Comparison of ENCODE assay signal across 23 cellular contexts in the genomic region with DNA sequence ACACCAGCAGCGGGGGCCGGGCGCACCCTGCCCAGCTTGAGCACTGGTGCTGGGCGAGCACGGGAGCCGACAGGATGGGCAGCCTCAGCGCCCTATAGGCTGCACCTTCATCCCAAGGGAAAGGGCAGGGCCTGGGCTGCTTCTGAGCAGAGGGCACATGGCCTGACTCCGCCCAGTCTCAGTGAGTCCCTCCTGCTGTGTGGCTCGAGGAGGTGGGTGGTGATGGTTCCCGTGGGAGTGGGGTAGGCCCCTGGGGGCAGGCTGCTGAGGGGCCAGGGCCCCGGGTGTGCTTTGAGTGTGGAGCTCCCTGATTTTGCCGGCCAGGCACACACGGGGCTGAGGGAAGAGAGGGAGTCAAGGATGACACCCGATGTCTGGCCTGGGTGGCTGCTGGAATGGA. TPM values are rescaled to one million over a fixed set of nuclear protein-coding genes. Genes with fewer than 3 reads are reported as not detected.
A peak's percentile ranks its signal among the peaks of the same experiment; 100 is the strongest.
DNase-seq lines count a peak whose midpoint lies in the region; ATAC-seq, FAIRE-seq and TF ChIP-seq lines count a peak whose summit lies in the region.
"Had no signal": no experiment of that assay in that cellular context is flagged by ENCODE, and none has a peak within 500 bp of the region (broad histone marks: within the 10 kb centered on the region; RNA-seq: fewer than 3 reads in every experiment).

No MANE protein-coding gene starts in this region.

- H3K4me1 ChIP-seq in HepG2 (ENCODE audit: insufficient read depth, low read length) (no peaks in the 10 kb centered on the region), right lobe of liver (peaks cover 0 to 65% (median 25%) of the 10 kb centered on the region in 4 donors)

- no peak overlapping the region for H3K9ac ChIP-seq in HepG2 (ENCODE audit: insufficient read depth, low read depth, low read length)

- H3K27ac ChIP-seq in HepG2 (ENCODE audit: extremely low read length, insufficient read depth, low read length) (no peak overlapping the region), right lobe of liver (peak overlapping the region in 1 of 3 donors; percentile 74)
- H3K27ac ChIP-seq: body of pancreas, ovary had no signal

- H2AFZ ChIP-seq in HepG2 (ENCODE audit: low read length), result no peak overlapping the region

- in situ Hi-C loops in HepG2 (cut with HindIII; ENCODE audit: extremely low pct_ligation_motif_present, low pct_unique_long_range_greater_than_20kb), result loop anchor here (5.0 to 10.0 kb wide), 2 partner anchors 59 to 63 kb away; a partner anchor contains a TSS

- peak; percentile 3; the same call in 2 of the 3 replicates for ATAC-seq in HepG2
- no peak for ATAC-seq in right lobe of liver
- ATAC-seq: body of pancreas; naive thymus-derived CD8-positive, alpha-beta T cell; stimulated activated naive CD8-positive, alpha-beta T cell treated with anti-CD3 and anti-CD28 coated beads, Interleukin-15, amount 100 ng/mL, for 72 hours had no signal

- CTCF ChIA-PET in HepG2 (lab: Yijun Ruan, JAX; ENCODE audit: low intra/inter-chr PET ratio, low total read pairs), result no interaction called here

- no peak for FAIRE-seq in HepG2 (lab: Jason Lieb, UNC)
- FAIRE-seq: endothelial cell of umbilical vein, TTC549 had no signal

- no peaks in the 10 kb centered on the region for H4K20me1 ChIP-seq in HepG2 (ENCODE audit: insufficient read depth, low read length)

- no peaks in the 10 kb centered on the region for H3K79me2 ChIP-seq in HepG2 (ENCODE audit: insufficient read depth, low read length)

- no peak for TF ChIP-seq POLR2A in HepG2 (IDR thresholded peaks at IDR 0.05; ENCODE audit: insufficient read depth in 1 of 2, low read depth in 2 of 2, low read length in 2 of 2)
- TF ChIP-seq POLR2A in right lobe of liver (IDR thresholded peaks at IDR 0.05), result no peak

- DNase-seq in HepG2 (ENCODE audit: low spot score) (no peak), right lobe of liver (no peak), NCI-H69 (lab: John Stamatoyannopoulos, UW) (peak; percentile 30), fibroblast of mammary gland (ENCODE audit: low read depth) (peak; percentile 29), DMS79 treated with DMSO at 0.1 percent for 48 hours (lab: John Stamatoyannopoulos, UW) (no peak), T-helper 2 cell (no peak), NCI-H146 treated with DMSO at 0.1 percent for 48 hours (lab: John Stamatoyannopoulos, UW; ENCODE audit: unreplicated experiment) (no peak), NCI-H2196 (lab: John Stamatoyannopoulos, UW; ENCODE audit: unreplicated experiment) (no peak)
- DNase-seq: ACHN; activated naive CD8-positive, alpha-beta T cell treated with anti-CD3 and anti-CD28 coated beads for 36 hours; body of pancreas; foreskin melanocyte; mesendoderm; naive thymus-derived CD8-positive, alpha-beta T cell; NCI-H146; NCI-H345; NK-92 treated with Interleukin-12 subunit alpha and Interleukin-12 subunit beta, amount 100 ng/mL, for 24 hours; ovary; stimulated activated CD4-positive, alpha-beta T cell treated with anti-CD3 and anti-CD28 coated beads, Interleukin-2, amount 100 ng/mL, for 24 hours; stimulated activated naive CD8-positive, alpha-beta T cell treated with anti-CD3 and anti-CD28 coated beads, Interleukin-15, amount 100 ng/mL, for 72 hours; SW 1271 had no signal

- H3K9me3 ChIP-seq in HepG2 (ENCODE audit: low read length), result no peaks in the 10 kb centered on the region
- no peaks in the 10 kb centered on the region for H3K9me3 ChIP-seq in right lobe of liver
- H3K9me3 ChIP-seq: body of pancreas, ovary had no signal

- BruUV-seq in HepG2 (replicated peaks; lab: Mats Ljungman, UMichigan), result no TSS peak

- intact Hi-C loops in HepG2 (cut with micrococcal nuclease; ENCODE audit: unreplicated experiment) (no loop called here), right lobe of liver (cut with DNase I) (no loop called here)

- TF ChIP-seq RAD21 in HepG2 (CRISPR knock-in tag; IDR thresholded peaks at IDR 0.05), result no peak

- no peaks in the 10 kb centered on the region for H3K27me3 ChIP-seq in HepG2 (ENCODE audit: control insufficient read depth in 1 of 2, insufficient read depth in 2 of 2, low read length in 2 of 2)
- H3K27me3 ChIP-seq in right lobe of liver, result no peaks in the 10 kb centered on the region
- H3K27me3 ChIP-seq: body of pancreas, ovary had no signal

- TF ChIP-seq CTCF in HepG2 (CRISPR knock-in tag; IDR thresholded peaks at IDR 0.05) (no peak), right lobe of liver (IDR thresholded peaks at IDR 0.05) (no peak), fibroblast of mammary gland (conservative IDR thresholded peaks at IDR 0.05; ENCODE audit: control insufficient read depth, insufficient read depth, low read depth, low read length) (no peak)

- no peak overlapping the region for H3K4me3 ChIP-seq in HepG2 (replicated peaks in 1 of 3; ENCODE audit: insufficient read depth in 1 of 3, low read depth in 2 of 3, low read length in 3 of 3)
- H3K4me3 ChIP-seq in right lobe of liver, result no peak overlapping the region
- H3K4me3 ChIP-seq in fibroblast of mammary gland (ENCODE audit: control insufficient read depth, low read depth, low read length), result no peak overlapping the region
- H3K4me3 ChIP-seq: body of pancreas, ovary had no signal

- H3K36me3 ChIP-seq in HepG2 (replicated peaks in 1 of 2; ENCODE audit: control insufficient read depth in 1 of 2, insufficient read depth in 2 of 2, low read length in 2 of 2), result peaks cover 17 to 26% of the 10 kb centered on the region in 2 experiments; a peak in 3 of 5 replicates
- H3K36me3 ChIP-seq in right lobe of liver, result peaks cover 0 to 49% (median 6%) of the 10 kb centered on the region in 4 donors
- H3K36me3 ChIP-seq: ovary had no signal

- whole genome bisulfite sequencing in HepG2 (ENCODE audit: low lambda C conversion rate), result 63% methylated on average over 3 of the region's 14 CpGs
- no CpG with 5 or more reads among the region's 14 CpGs for WGBS in right lobe of liver (ENCODE audit: insufficient coverage, low coverage, low lambda C conversion rate, missing lambda C conversion rate)

- TF ChIP-seq EP300 in HepG2 (IDR thresholded peaks at IDR 0.05; ENCODE audit: low read depth in 2 of 2, low read length in 2 of 2), result no peak
- no peak for TF ChIP-seq EP300 in HepG2 (CRISPR knock-in tag; IDR thresholded peaks at IDR 0.05; ENCODE audit: borderline replicate concordance)

- no peak overlapping the region for H3K4me2 ChIP-seq in HepG2 (ENCODE audit: low read depth, low read length)

- POLR2A ChIA-PET in HepG2 (lab: Yijun Ruan, JAX), result no interaction called here

RNA-seq across cellular contexts. Expression of a gene that starts 37.9 kb away (rescaled TPM):
- total RNA-seq in HepG2 (2016; rRNA removed; fragmentation: Illumina TruSeq; extraction: Trizol), result 10.3 and 19.6 TPM in 2 replicates
- 13.6 and 17.2 TPM in 2 replicates for total RNA-seq in HepG2 (2016; cell fraction: cytosol; rRNA removed; fragmentation: Illumina TruSeq; extraction: Trizol; ENCODE audit: low read depth)
- total RNA-seq in HepG2 (2016; cell fraction: insoluble cytoplasmic fraction; rRNA removed; fragmentation: Illumina TruSeq; extraction: Trizol), result 7.7 and 19.6 TPM in 2 replicates
- total RNA-seq in HepG2 (2016; cell fraction: membrane; rRNA removed; fragmentation: Illumina TruSeq; extraction: Trizol), result 13.2 and 13.3 TPM in 2 replicates
- 21.2 and 34.7 TPM in 2 replicates for total RNA-seq in HepG2 (2016; cell fraction: nucleus; rRNA removed; fragmentation: Illumina TruSeq; extraction: Trizol)
- polyA plus RNA-seq in HepG2 (2011; rRNA removed), result 40.4 and 44.6 TPM in 2 replicates
- polyA plus RNA-seq in HepG2 (2011; cell fraction: cytosol; rRNA removed), result 13.0 and 19.7 TPM in 2 replicates
- polyA plus RNA-seq in HepG2 (2011; cell fraction: nucleus; rRNA removed), result 352 and 473 TPM in 2 replicates
- polyA plus RNA-seq in HepG2 (2012), result 50.1 and 57.0 TPM in 2 replicates
- polyA plus RNA-seq in HepG2 (2016; cell fraction: cytosol; fragmentation: Illumina TruSeq; extraction: Trizol; ENCODE audit: low read depth), result 2.9 and 4.1 TPM in 2 replicates
- 13.2 and 17.7 TPM in 2 replicates for polyA plus RNA-seq in HepG2 (2016; cell fraction: insoluble cytoplasmic fraction; fragmentation: Illumina TruSeq; extraction: Trizol; ENCODE audit: low read depth)
- 5.4 and 5.7 TPM in 2 replicates for polyA plus RNA-seq in HepG2 (2016; cell fraction: membrane; fragmentation: Illumina TruSeq; extraction: Trizol; ENCODE audit: low read depth)
- 82.5 and 84.9 TPM in 2 replicates for polyA plus RNA-seq in HepG2 (2016; cell fraction: nucleus; fragmentation: Illumina TruSeq; extraction: Trizol; ENCODE audit: insufficient read depth, low read depth)
- 69.9 and 84.9 TPM in 2 replicates for polyA minus RNA-seq in HepG2 (2011; rRNA and poly(A)+ RNA removed; ENCODE audit: low replicate concordance)
- polyA minus RNA-seq in HepG2 (2011; cell fraction: cytosol; rRNA and poly(A)+ RNA removed), result 25.5 and 36.2 TPM in 2 replicates
- 59.4 and 61.0 TPM in 2 replicates for polyA minus RNA-seq in HepG2 (2011; cell fraction: nucleus; rRNA and poly(A)+ RNA removed)
- 100 to 1,000 TPM in 1 of 6 experiments, 10 to 100 TPM in 5; 25.7 to 124 (median 59.4) TPM for total RNA-seq in right lobe of liver

RNA-seq across cellular contexts. Expression of a gene that starts 38.0 kb away (rescaled TPM):
- total RNA-seq in HepG2 (2016; rRNA removed; fragmentation: Illumina TruSeq; extraction: Trizol), result 64.8 and 64.9 TPM in 2 replicates
- 24.9 and 26.2 TPM in 2 replicates for total RNA-seq in HepG2 (2016; cell fraction: cytosol; rRNA removed; fragmentation: Illumina TruSeq; extraction: Trizol; ENCODE audit: low read depth)
- total RNA-seq in HepG2 (2016; cell fraction: insoluble cytoplasmic fraction; rRNA removed; fragmentation: Illumina TruSeq; extraction: Trizol), result 69.4 and 70.6 TPM in 2 replicates
- 25.2 and 29.9 TPM in 2 replicates for total RNA-seq in HepG2 (2016; cell fraction: membrane; rRNA removed; fragmentation: Illumina TruSeq; extraction: Trizol)
- 22.8 and 26.0 TPM in 2 replicates for total RNA-seq in HepG2 (2016; cell fraction: nucleus; rRNA removed; fragmentation: Illumina TruSeq; extraction: Trizol)
- polyA plus RNA-seq in HepG2 (2011; rRNA removed), result 47.5 and 55.6 TPM in 2 replicates
- 63.4 and 112 TPM in 2 replicates for polyA plus RNA-seq in HepG2 (2011; cell fraction: cytosol; rRNA removed)
- 61.1 and 66.7 TPM in 2 replicates for polyA plus RNA-seq in HepG2 (2011; cell fraction: nucleus; rRNA removed)
- polyA plus RNA-seq in HepG2 (2012), result 19.7 and 24.2 TPM in 2 replicates
- polyA plus RNA-seq in HepG2 (2016; cell fraction: cytosol; fragmentation: Illumina TruSeq; extraction: Trizol; ENCODE audit: low read depth), result 12.4 and 13.2 TPM in 2 replicates
- 43.0 and 46.2 TPM in 2 replicates for polyA plus RNA-seq in HepG2 (2016; cell fraction: insoluble cytoplasmic fraction; fragmentation: Illumina TruSeq; extraction: Trizol; ENCODE audit: low read depth)
- 15.6 and 17.1 TPM in 2 replicates for polyA plus RNA-seq in HepG2 (2016; cell fraction: membrane; fragmentation: Illumina TruSeq; extraction: Trizol; ENCODE audit: low read depth)
- polyA plus RNA-seq in HepG2 (2016; cell fraction: nucleus; fragmentation: Illumina TruSeq; extraction: Trizol; ENCODE audit: insufficient read depth, low read depth), result 42.8 and 44.9 TPM in 2 replicates
- 25.8 and 50.8 TPM in 2 replicates for polyA minus RNA-seq in HepG2 (2011; rRNA and poly(A)+ RNA removed; ENCODE audit: low replicate concordance)
- 24.2 and 32.7 TPM in 2 replicates for polyA minus RNA-seq in HepG2 (2011; cell fraction: cytosol; rRNA and poly(A)+ RNA removed)
- polyA minus RNA-seq in HepG2 (2011; cell fraction: nucleus; rRNA and poly(A)+ RNA removed), result 9.3 and 11.6 TPM in 2 replicates
- 100 to 1,000 TPM in 1 of 6 experiments, 10 to 100 TPM in 5; 12.0 to 127 (median 42.6) TPM for total RNA-seq in right lobe of liver

RNA-seq across cellular contexts. Expression of a gene that starts 50.0 kb away (rescaled TPM):
- total RNA-seq in HepG2 (2016; rRNA removed; fragmentation: Illumina TruSeq; extraction: Trizol) (9.1 and 22.1 TPM in 2 replicates), right lobe of liver (10 to 100 TPM; 28.5 to 58.2 (median 42.8) TPM)
- total RNA-seq in HepG2 (2016; cell fraction: cytosol; rRNA removed; fragmentation: Illumina TruSeq; extraction: Trizol; ENCODE audit: low read depth), result 14.9 and 15.2 TPM in 2 replicates
- total RNA-seq in HepG2 (2016; cell fraction: insoluble cytoplasmic fraction; rRNA removed; fragmentation: Illumina TruSeq; extraction: Trizol), result 6.6 and 20.8 TPM in 2 replicates
- total RNA-seq in HepG2 (2016; cell fraction: membrane; rRNA removed; fragmentation: Illumina TruSeq; extraction: Trizol), result 10.1 and 11.4 TPM in 2 replicates
- 26.8 and 33.4 TPM in 2 replicates for total RNA-seq in HepG2 (2016; cell fraction: nucleus; rRNA removed; fragmentation: Illumina TruSeq; extraction: Trizol)
- 23.0 and 40.7 TPM in 2 replicates for polyA plus RNA-seq in HepG2 (2011; rRNA removed)
- polyA plus RNA-seq in HepG2 (2011; cell fraction: cytosol; rRNA removed), result 18.3 and 19.9 TPM in 2 replicates
- polyA plus RNA-seq in HepG2 (2011; cell fraction: nucleus; rRNA removed), result 410 and 565 TPM in 2 replicates
- polyA plus RNA-seq in HepG2 (2012), result 20.8 and 52.6 TPM in 2 replicates
- 0.90 and 0.96 TPM in 2 replicates for polyA plus RNA-seq in HepG2 (2016; cell fraction: cytosol; fragmentation: Illumina TruSeq; extraction: Trizol; ENCODE audit: low read depth)
- 6.2 and 8.3 TPM in 2 replicates for polyA plus RNA-seq in HepG2 (2016; cell fraction: insoluble cytoplasmic fraction; fragmentation: Illumina TruSeq; extraction: Trizol; ENCODE audit: low read depth)
- 1.6 TPM in 2 replicates for polyA plus RNA-seq in HepG2 (2016; cell fraction: membrane; fragmentation: Illumina TruSeq; extraction: Trizol; ENCODE audit: low read depth)
- 86.8 and 102 TPM in 2 replicates for polyA plus RNA-seq in HepG2 (2016; cell fraction: nucleus; fragmentation: Illumina TruSeq; extraction: Trizol; ENCODE audit: insufficient read depth, low read depth)
- polyA minus RNA-seq in HepG2 (2011; rRNA and poly(A)+ RNA removed; ENCODE audit: low replicate concordance), result 24.5 and 75.7 TPM in 2 replicates
- polyA minus RNA-seq in HepG2 (2011; cell fraction: cytosol; rRNA and poly(A)+ RNA removed), result 24.3 and 34.5 TPM in 2 replicates
- 72.0 and 84.2 TPM in 2 replicates for polyA minus RNA-seq in HepG2 (2011; cell fraction: nucleus; rRNA and poly(A)+ RNA removed)

RNA-seq across cellular contexts. Expression of a gene that starts 59.0 kb away (rescaled TPM):
- total RNA-seq in HepG2 (2016; rRNA removed; fragmentation: Illumina TruSeq; extraction: Trizol), result 15.8 and 23.7 TPM in 2 replicates
- total RNA-seq in HepG2 (2016; cell fraction: cytosol; rRNA removed; fragmentation: Illumina TruSeq; extraction: Trizol; ENCODE audit: low read depth), result 17.2 and 21.7 TPM in 2 replicates
- total RNA-seq in HepG2 (2016; cell fraction: insoluble cytoplasmic fraction; rRNA removed; fragmentation: Illumina TruSeq; extraction: Trizol), result 14.8 and 26.0 TPM in 2 replicates
- 42.5 and 44.6 TPM in 2 replicates for total RNA-seq in HepG2 (2016; cell fraction: membrane; rRNA removed; fragmentation: Illumina TruSeq; extraction: Trizol)
- total RNA-seq in HepG2 (2016; cell fraction: nucleus; rRNA removed; fragmentation: Illumina TruSeq; extraction: Trizol), result 14.4 and 15.0 TPM in 2 replicates
- 39.3 and 47.2 TPM in 2 replicates for polyA plus RNA-seq in HepG2 (2011; rRNA removed)
- polyA plus RNA-seq in HepG2 (2011; cell fraction: cytosol; rRNA removed), result 28.8 and 54.4 TPM in 2 replicates
- polyA plus RNA-seq in HepG2 (2011; cell fraction: nucleus; rRNA removed), result 94.7 and 105 TPM in 2 replicates
- 25.8 and 38.7 TPM in 2 replicates for polyA plus RNA-seq in HepG2 (2012)
- polyA plus RNA-seq in HepG2 (2016; cell fraction: cytosol; fragmentation: Illumina TruSeq; extraction: Trizol; ENCODE audit: low read depth), result 54.0 and 63.1 TPM in 2 replicates
- polyA plus RNA-seq in HepG2 (2016; cell fraction: insoluble cytoplasmic fraction; fragmentation: Illumina TruSeq; extraction: Trizol; ENCODE audit: low read depth), result 37.8 and 52.2 TPM in 2 replicates
- 72.6 and 84.9 TPM in 2 replicates for polyA plus RNA-seq in HepG2 (2016; cell fraction: membrane; fragmentation: Illumina TruSeq; extraction: Trizol; ENCODE audit: low read depth)
- 53.4 and 59.6 TPM in 2 replicates for polyA plus RNA-seq in HepG2 (2016; cell fraction: nucleus; fragmentation: Illumina TruSeq; extraction: Trizol; ENCODE audit: insufficient read depth, low read depth)
- 6.8 and 36.4 TPM in 2 replicates for polyA minus RNA-seq in HepG2 (2011; rRNA and poly(A)+ RNA removed; ENCODE audit: low replicate concordance)
- 24.4 and 28.2 TPM in 2 replicates for polyA minus RNA-seq in HepG2 (2011; cell fraction: cytosol; rRNA and poly(A)+ RNA removed)
- 13.3 and 13.8 TPM in 2 replicates for polyA minus RNA-seq in HepG2 (2011; cell fraction: nucleus; rRNA and poly(A)+ RNA removed)
- 100 to 1,000 TPM; 129 to 284 (median 186) TPM for total RNA-seq in right lobe of liver

Comparison
In these comparisons a context has a peak if more than half of its experiments do, and no peak if none do; other contexts are left out.
1. DNase-seq: peak in NCI-H69 (single experiment) and fibroblast of mammary gland (single experiment); none in HepG2 (single experiment), right lobe of liver (0 of 3), DMS79 treated with DMSO at 0.1 percent for 48 hours (single experiment), T-helper 2 cell (0 of 5), NCI-H146 treated with DMSO at 0.1 percent for 48 hours (single experiment) and NCI-H2196 (single experiment).